9 cellular contexts compared by ENCODE assay signal in genomic region chr3:160169139-160169830, GRCh38. TPM values are rescaled to one million over a fixed set of nuclear protein-coding genes. Genes with fewer than 3 reads are reported as not detected.
DNase-seq lines count a peak whose midpoint lies in the region; ATAC-seq and TF ChIP-seq lines count a peak whose summit lies in the region.
"Had no signal": no experiment of that assay in that cellular context is flagged by ENCODE, and none has a peak within 500 bp of the region (broad histone marks: within the 10 kb centered on the region; RNA-seq: fewer than 3 reads in every experiment).

No MANE protein-coding gene starts in this region.

- TF ChIP-seq CTCF in GM23338 (conservative IDR thresholded peaks at IDR 0.05; ENCODE audit: low read depth in 2 of 2), result no peak
- TF ChIP-seq CTCF in fibroblast of the aortic adventitia (IDR thresholded peaks at IDR 0.05; ENCODE audit: insufficient read depth, low read length), result no peak
- no peak for TF ChIP-seq CTCF in smooth muscle cell (IDR thresholded peaks at IDR 0.05; ENCODE audit: borderline replicate concordance, insufficient read depth, poor library complexity, severe bottlenecking)
- TF ChIP-seq CTCF in ascending aorta (IDR thresholded peaks at IDR 0.05), result no peak

- no peak overlapping the region for H3K4me3 ChIP-seq in GM23338
- no peak overlapping the region for H3K4me3 ChIP-seq in fibroblast of the aortic adventitia (ENCODE audit: low read depth, low read length)
- H3K4me3 ChIP-seq in smooth muscle cell, result no peak overlapping the region
- H3K4me3 ChIP-seq in ascending aorta, result no peak overlapping the region

- H3F3A ChIP-seq in GM23338 (replicated peaks; ENCODE audit: low read depth) (no peaks in the 10 kb centered on the region), smooth muscle cell (ENCODE audit: low read depth) (peaks cover 5% of the 10 kb centered on the region)

- no peaks in the 10 kb centered on the region for H3K9me2 ChIP-seq in GM23338 (ENCODE audit: insufficient read depth)

- ATAC-seq in GM23338, result no peak

- 34% methylated on average over 7 of the region's 7 CpGs for WGBS in smooth muscle cell (ENCODE audit: low lambda C conversion rate)

- H3K36me3 Mint-ChIP-seq in GM23338 (ENCODE audit: low read depth), result no peaks in the 10 kb centered on the region

- peaks cover 6% of the 10 kb centered on the region; the same call in 1 of the 2 replicates for H3K4me1 ChIP-seq in GM23338 (ENCODE audit: insufficient read depth)
- peaks cover 25% of the 10 kb centered on the region for H3K4me1 ChIP-seq in smooth muscle cell (ENCODE audit: low read depth)
- H3K4me1 ChIP-seq in ascending aorta, result no peaks in the 10 kb centered on the region

- no peaks in the 10 kb centered on the region for H3K36me3 ChIP-seq in GM23338 (ENCODE audit: insufficient read depth)
- H3K36me3 ChIP-seq in smooth muscle cell (ENCODE audit: low read depth), result no peaks in the 10 kb centered on the region
- no peaks in the 10 kb centered on the region for H3K36me3 ChIP-seq in ascending aorta

- no peaks in the 10 kb centered on the region for H3K9me3 Mint-ChIP-seq in GM23338

- peaks cover 2% of the 10 kb centered on the region for H3K27me3 Mint-ChIP-seq in GM23338 (ENCODE audit: insufficient read depth, low read depth, poor library complexity)

- intact Hi-C loops in ascending aorta (cut with DNase I), result loop anchor here (5.0 kb wide), 1 partner anchor 53 kb away; no protein-coding TSS in a partner anchor

- no peaks in the 10 kb centered on the region for H3K9me3 ChIP-seq in smooth muscle cell (replicated peaks; ENCODE audit: low read depth)
- H3K9me3 ChIP-seq in ascending aorta, result no peaks in the 10 kb centered on the region

- H3K27ac Mint-ChIP-seq in GM23338, result peak overlapping the region; percentile 56

- peaks cover 12% of the 10 kb centered on the region for H3K4me1 Mint-ChIP-seq in GM23338

- H4K20me1 ChIP-seq in GM23338 (replicated peaks; ENCODE audit: insufficient read depth) (no peaks in the 10 kb centered on the region), smooth muscle cell (ENCODE audit: low read depth) (no peaks in the 10 kb centered on the region)

- no peak for DNase-seq in GM23338 (ENCODE audit: low spot score)
- DNase-seq in SW480 (ENCODE audit: low spot score), result peak; percentile 82
- peak; percentile 87 for DNase-seq in fibroblast of the aortic adventitia (ENCODE audit: low read depth)
- DNase-seq in smooth muscle cell (lab: John Stamatoyannopoulos, UW; ENCODE audit: unreplicated experiment), result peak; percentile 3
- DNase-seq in NCI-H1048 (lab: John Stamatoyannopoulos, UW), result no peak
- DNase-seq in ascending aorta (ENCODE audit: low spot score in 2 of 2), result no peak
- no peak for DNase-seq in cerebellar nuclear complex (lab: John Stamatoyannopoulos, UW)
- DNase-seq: activated T-cell treated with anti-CD3 and anti-CD28 coated beads for 4 hours, NCI-H1105 had no signal

- H2AFZ ChIP-seq in GM23338, result peak overlapping the region; percentile 69; the same call in 1 of the 2 replicates
- no peak overlapping the region for H2AFZ ChIP-seq in smooth muscle cell (ENCODE audit: low read depth)

- no peak overlapping the region for H3K4me3 Mint-ChIP-seq in GM23338

- H3K27ac ChIP-seq in GM23338 (ENCODE audit: low read depth), result no peak overlapping the region
- H3K27ac ChIP-seq in smooth muscle cell (ENCODE audit: low read depth), result peak overlapping the region; percentile 95
- no peak overlapping the region for H3K27ac ChIP-seq in ascending aorta

- no peak overlapping the region for H3K4me2 ChIP-seq in GM23338
- peak overlapping the region; percentile 72 for H3K4me2 ChIP-seq in smooth muscle cell

- H3K79me2 ChIP-seq in GM23338 (replicated peaks; ENCODE audit: insufficient read depth) (no peaks in the 10 kb centered on the region), smooth muscle cell (ENCODE audit: low read depth) (no peaks in the 10 kb centered on the region)

- peak overlapping the region; percentile 70 for H3K9ac ChIP-seq in smooth muscle cell (ENCODE audit: low read depth)

- H3K27me3 ChIP-seq in GM23338 (ENCODE audit: insufficient read depth), result no peaks in the 10 kb centered on the region
- no peaks in the 10 kb centered on the region for H3K27me3 ChIP-seq in smooth muscle cell (ENCODE audit: low read depth)
- H3K27me3 ChIP-seq in ascending aorta, result no peaks in the 10 kb centered on the region

TF ChIP-seq in GM23338, 12 proteins besides CTCF, POLR2A, EP300 and RAD21 (continues in another document):
- TF ChIP-seq STAT1 (IDR thresholded peaks at IDR 0.05; ENCODE audit: unreplicated experiment) (no peak), EZH2 (IDR thresholded peaks at IDR 0.05; ENCODE audit: low read depth, unreplicated experiment) (no peak), ZNF331 (CRISPR knock-in tag; IDR thresholded peaks at IDR 0.05; ENCODE audit: low read depth) (no peak), REST (IDR thresholded peaks at IDR 0.05; ENCODE audit: unreplicated experiment) (no peak), POLR2AphosphoS5 (IDR thresholded peaks at IDR 0.05; ENCODE audit: low read depth) (no peak), CREB1 (CRISPR knock-in tag; IDR thresholded peaks at IDR 0.05; ENCODE audit: low read depth) (no peak), NANOG (IDR thresholded peaks at IDR 0.05; ENCODE audit: borderline replicate concordance) (no peak)

RNA-seq across cellular contexts. Expression of gene C3orf80, which starts 55.9 kb away (rescaled TPM):
- 1.0 and 3.0 TPM in 2 replicates for total RNA-seq in GM23338 (2014; rRNA removed; shearing (Covaris generic))
- polyA plus RNA-seq in GM23338 (2016; fragmentation: Nextera tagmentation; extraction: Ambion mirVana), result 0.40 and 0.57 TPM in 2 replicates
- 0.63 and 1.8 TPM in 2 replicates for total RNA-seq in fibroblast of the aortic adventitia (ENCODE audit: low replicate concordance)
- total RNA-seq in smooth muscle cell, result 10.2 and 11.7 TPM in 2 replicates
- 14.9 and 17.5 TPM in 2 replicates for polyA plus RNA-seq in smooth muscle cell
- total RNA-seq in ascending aorta, result not detected

Comparison
In these comparisons a context has a peak if more than half of its experiments do, and no peak if none do; other contexts are left out.
1. DNase-seq: peak in SW480 (single experiment), fibroblast of the aortic adventitia (single experiment) and smooth muscle cell (single experiment); none in GM23338 (single experiment), NCI-H1048 (single experiment), ascending aorta (0 of 2) and cerebellar nuclear complex (0 of 2).